In the genomic region with DNA sequence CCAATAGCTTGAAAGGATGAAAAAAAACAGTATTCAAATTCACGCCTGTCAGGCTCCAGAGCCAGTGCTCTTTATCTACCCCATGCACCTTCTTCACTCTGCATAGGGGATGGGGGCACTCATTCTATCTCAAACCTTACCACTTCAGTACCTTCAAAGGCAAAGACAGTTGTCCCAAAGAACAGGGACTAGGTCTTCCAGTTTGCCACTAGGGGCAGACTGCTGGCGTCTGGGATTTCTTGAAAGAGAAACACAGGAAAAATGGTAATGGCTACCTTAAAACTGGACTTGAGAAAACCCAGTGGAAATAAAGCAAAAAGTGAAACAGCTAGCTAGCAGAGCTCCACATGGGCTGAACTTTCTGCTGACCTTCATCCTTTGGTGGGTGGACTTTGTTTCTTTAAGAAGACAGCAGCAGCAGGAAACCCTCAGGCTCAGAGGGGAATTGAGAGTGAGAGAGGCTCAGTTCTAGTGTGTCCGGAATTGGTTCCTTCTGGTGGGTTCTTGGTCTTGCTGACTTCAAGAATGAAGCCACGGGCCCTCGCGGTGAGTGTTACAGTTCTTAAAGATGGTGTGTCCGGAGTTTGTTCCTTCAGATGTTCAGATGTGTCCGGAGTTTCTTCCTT, we compare ENCODE assay signal across 9 cellular contexts. TPM values are rescaled to one million over a fixed set of nuclear protein-coding genes. Genes with fewer than 3 reads are reported as not detected.
A peak's percentile ranks its signal among the peaks of the same experiment; 100 is the strongest.
DNase-seq lines count a peak whose midpoint lies in the region; ATAC-seq, FAIRE-seq and TF ChIP-seq lines count a peak whose summit lies in the region.
"Had no signal": no experiment of that assay in that cellular context is flagged by ENCODE, and none has a peak within 500 bp of the region (broad histone marks: within the 10 kb centered on the region; RNA-seq: fewer than 3 reads in every experiment).

No MANE protein-coding gene starts in this region.

- H3K4me3 Mint-ChIP-seq in activated B cell treated with CpG ODN at 0.5 μM for 24 hours: peak overlapping the region; percentile 9

- no peak for ATAC-seq in activated B cell treated with CpG ODN at 0.5 μM for 24 hours (ENCODE audit: low read depth)
- peak in 3 of 4 donors; percentile 18 to 46 (median 32) for ATAC-seq in right lobe of liver
- no peak for ATAC-seq in HG02759 (IDR thresholded peaks at IDR 0.05; ENCODE audit: unreplicated experiment)

- H3K9me3 Mint-ChIP-seq in activated B cell treated with CpG ODN at 0.5 μM for 24 hours: peaks cover 5% of the 10 kb centered on the region

- no peak for TF ChIP-seq CTCF in activated B cell treated with CpG ODN at 0.5 μM for 24 hours (IDR thresholded peaks at IDR 0.05)
- TF ChIP-seq CTCF in right lobe of liver (IDR thresholded peaks at IDR 0.05): peak in 3 of 4 donors; percentile 42 to 55 (median 46)

- FAIRE-seq in HTR-8/SVneo (lab: Jason Lieb, UNC): no peak

- H3K36me3 Mint-ChIP-seq in activated B cell treated with CpG ODN at 0.5 μM for 24 hours (ENCODE audit: low read depth): no peaks in the 10 kb centered on the region

- 24% methylated on average over 3 of the region's 8 CpGs for WGBS in right lobe of liver (ENCODE audit: insufficient coverage, low coverage, low lambda C conversion rate, missing lambda C conversion rate)

- H3K27ac ChIP-seq in right lobe of liver: no peak overlapping the region

- no peaks in the 10 kb centered on the region for H3K9me3 ChIP-seq in right lobe of liver

- no peak overlapping the region for H3K4me3 ChIP-seq in right lobe of liver

- H3K27me3 Mint-ChIP-seq in activated B cell treated with CpG ODN at 0.5 μM for 24 hours: peaks cover 53% of the 10 kb centered on the region

- POLR2A ChIA-PET in activated B cell treated with CpG ODN at 0.5 μM for 24 hours (lab: Charles Lee): no interaction called here

- TF ChIP-seq POLR2A in right lobe of liver (IDR thresholded peaks at IDR 0.05): no peak

- peak; percentile 68 for DNase-seq in DMS53 (lab: John Stamatoyannopoulos, UW)
- DNase-seq in HTR-8/SVneo (ENCODE audit: insufficient read length, low spot score): peak; percentile 25
- no peak for DNase-seq in activated B cell treated with CpG ODN at 0.5 μM for 24 hours
- no peak for DNase-seq in right lobe of liver
- no peak for DNase-seq in RPMI8226
- no peak for DNase-seq in HK-2 (ENCODE audit: unreplicated experiment)
- DNase-seq in amygdala (lab: John Stamatoyannopoulos, UW): no peak
- DNase-seq: NCI-H345 had no signal

- H3K27me3 ChIP-seq in right lobe of liver: no peaks in the 10 kb centered on the region

- intact Hi-C loops in activated B cell treated with CpG ODN at 0.5 μM for 24 hours (cut with micrococcal nuclease): no loop called here
- intact Hi-C loops in right lobe of liver (cut with DNase I): no loop called here

- CTCF ChIA-PET in activated B cell treated with CpG ODN at 0.5 μM for 24 hours (lab: Charles Lee): interaction anchor here (0.6 to 1.7 kb wide), 3 partner anchors 8 to 1303 kb away, joined by 3 to 4 read pairs (median 3); no protein-coding TSS in a partner anchor

- no peaks in the 10 kb centered on the region for H3K4me1 ChIP-seq in right lobe of liver

- no peak overlapping the region for H3K27ac Mint-ChIP-seq in activated B cell treated with CpG ODN at 0.5 μM for 24 hours

- no peaks in the 10 kb centered on the region for H3K36me3 ChIP-seq in right lobe of liver

- H3K4me1 Mint-ChIP-seq in activated B cell treated with CpG ODN at 0.5 μM for 24 hours: no peaks in the 10 kb centered on the region

RNA-seq across cellular contexts. Expression of a gene that starts 41.0 kb away (rescaled TPM):
- total RNA-seq in activated B cell treated with CpG ODN at 0.5 μM for 24 hours (9.9 and 14.1 TPM in 2 replicates), right lobe of liver (1 to 10 TPM; 2.0 to 8.2 (median 5.2) TPM)

RNA-seq across cellular contexts. Expression of a gene that starts 59.1 kb away (rescaled TPM):
- total RNA-seq in activated B cell treated with CpG ODN at 0.5 μM for 24 hours (not detected in 2 replicates), right lobe of liver (not detected)

Comparison
In these comparisons a context has a peak if more than half of its experiments do, and no peak if none do; other contexts are left out.
1. DNase-seq: peak in DMS53 (single experiment) and HTR-8/SVneo (single experiment); none in activated B cell treated with CpG ODN at 0.5 μM for 24 hours (single experiment), right lobe of liver (0 of 3), RPMI8226 (single experiment), HK-2 (single experiment) and amygdala (0 of 56).
2. ATAC-seq: peak in right lobe of liver (3 of 4); none in activated B cell treated with CpG ODN at 0.5 μM for 24 hours (single experiment) and HG02759 (single experiment).